3 cellular contexts compared by ENCODE assay signal in genomic region chr20:37520417-37520751, GRCh38.
A peak's percentile ranks its signal among the peaks of the same experiment; 100 is the strongest.
TF ChIP-seq lines count a peak whose summit lies in the region.

No MANE protein-coding gene starts in this region.

TF ChIP-seq in IMR-90, 13 proteins besides CTCF, POLR2A, EP300 and RAD21:
- no peak for TF ChIP-seq CEBPB (IDR thresholded peaks at IDR 0.05; ENCODE audit: low read depth, low read length)
- no peak for TF ChIP-seq ELK1 (IDR thresholded peaks at IDR 0.05; ENCODE audit: borderline replicate concordance, low read depth, low read length)
- TF ChIP-seq MAZ (IDR thresholded peaks at IDR 0.05; ENCODE audit: borderline replicate concordance, low read depth, low read length) = no peak
- TF ChIP-seq BHLHE40 (IDR thresholded peaks at IDR 0.05; ENCODE audit: low read depth, low read length) = no peak
TF ChIP-seq in IMR-90: peak in this region for 0.

TF ChIP-seq in H1, 55 proteins besides CTCF, POLR2A, EP300 and RAD21:
- no peak for TF ChIP-seq MAX (IDR thresholded peaks at IDR 0.05)
- peak; percentile 79 for TF ChIP-seq ASH2L (IDR thresholded peaks at IDR 0.05; ENCODE audit: low read length)
- no peak for TF ChIP-seq EZH2 (IDR thresholded peaks at IDR 0.05; ENCODE audit: low read depth, low read length, severe bottlenecking)

TF ChIP-seq in neural cell, 6 proteins besides CTCF, POLR2A, EP300 and RAD21:
- TF ChIP-seq SMC3 (conservative IDR thresholded peaks at IDR 0.05; ENCODE audit: poor library complexity) (no peak), POLR2AphosphoS5 (IDR thresholded peaks at IDR 0.05) (no peak), EZH2 (IDR thresholded peaks at IDR 0.05; ENCODE audit: borderline replicate concordance, insufficient read depth, low read length, poor library complexity, severe bottlenecking) (no peak), REST (IDR thresholded peaks at IDR 0.05; ENCODE audit: borderline replicate concordance) (no peak)
